ENCODE assay signal across 8 cellular contexts in the genomic region with DNA sequence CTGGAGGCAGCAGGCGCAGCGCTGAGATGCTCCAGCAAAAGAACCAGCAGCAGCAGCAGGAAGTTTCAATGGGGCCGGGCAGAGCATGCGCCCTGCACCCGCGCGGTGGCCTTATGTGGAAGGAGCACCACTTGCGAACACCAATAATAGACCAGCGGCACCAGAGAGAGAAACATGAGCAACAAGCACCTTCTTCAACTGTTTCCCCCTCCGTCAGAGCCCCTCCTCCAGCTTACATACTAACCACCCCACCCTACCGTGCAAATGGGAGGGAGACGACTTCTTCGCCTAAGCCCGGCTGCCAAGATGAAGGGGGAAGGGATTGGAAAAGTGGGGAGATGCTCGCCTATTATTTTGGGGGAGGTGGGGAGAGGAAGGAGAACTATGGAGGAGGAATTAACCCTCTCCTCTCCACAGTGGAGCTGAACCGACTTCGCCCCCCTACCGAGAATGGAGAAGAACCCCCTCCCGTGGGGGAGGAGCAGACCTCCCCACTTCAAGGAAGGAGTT. TPM values are rescaled to one million over a fixed set of nuclear protein-coding genes. Genes with fewer than 3 reads are reported as not detected.
DNase-seq lines count a peak whose midpoint lies in the region; ATAC-seq, FAIRE-seq and TF ChIP-seq lines count a peak whose summit lies in the region.

No MANE protein-coding gene starts in this region.

- peak overlapping the region; percentile 80 to 97 for H3K4me3 ChIP-seq in kidney (ENCODE audit: low read length in 2 of 2)

- intact Hi-C loops in kidney (cut with DNase I) = no loop called here

- DNase-seq in AG09319 (ENCODE audit: extremely low read depth, low read depth) (peak; percentile 62), NCI-H446 (lab: John Stamatoyannopoulos, UW) (peak; percentile 68 to 80), cerebellar cortex (ENCODE audit: low spot score) (peak; percentile 94), kidney (peak; percentile 93)
- DNase-seq in stimulated activated CD4-positive, alpha-beta T cell treated with anti-CD3 and anti-CD28 coated beads, Interleukin-12 subunit alpha, Interleukin-12 subunit beta, amount 100 ng/mL, for 48 hours (ENCODE audit: low read depth in 2 of 3, low spot score in 1 of 3) = peak; percentile 73 to 76 (median 73)

- peak overlapping the region; percentile 8 to 64 for H3K9ac ChIP-seq in kidney (ENCODE audit: low read length in 2 of 2)

- ATAC-seq in GM19043 (IDR thresholded peaks at IDR 0.05; ENCODE audit: low read depth, unreplicated experiment) = peak; percentile 61
- peak; percentile 54 for ATAC-seq in HG03378 (IDR thresholded peaks at IDR 0.05; ENCODE audit: unreplicated experiment)
- peak; percentile 65 to 72 for ATAC-seq in activated CD4-positive, CD25-positive, alpha-beta regulatory T cell treated with anti-CD3 and anti-CD28 coated beads, Interleukin-2, amount 50 U/mL, for 24 hours

- no peak for FAIRE-seq in kidney (lab: Jason Lieb, UNC)

- H3K4me1 ChIP-seq in kidney (ENCODE audit: control insufficient read depth in 1 of 2, insufficient read depth in 1 of 2, low read depth in 1 of 2, low read length in 2 of 2) = peaks cover 3 to 9% of the 10 kb centered on the region in 2 donors

- peak overlapping the region; percentile 81 to 90 for H3K27ac ChIP-seq in kidney (ENCODE audit: low read depth in 2 of 2, low read length in 2 of 2)

- TF ChIP-seq CTCF in AG09319 (IDR thresholded peaks at IDR 0.05; ENCODE audit: low read depth, low read length) = no peak
- TF ChIP-seq CTCF in kidney (IDR thresholded peaks at IDR 0.05; ENCODE audit: borderline replicate concordance, extremely low read depth, insufficient read depth) = peak; percentile 9

- no peaks in the 10 kb centered on the region for H3K36me3 ChIP-seq in kidney (ENCODE audit: control insufficient read depth in 1 of 2, insufficient read depth in 2 of 2, low read length in 2 of 2)

- peaks cover 0 to 3% of the 10 kb centered on the region in 2 donors for H3K9me3 ChIP-seq in kidney (ENCODE audit: control insufficient read depth in 1 of 2, low read length in 2 of 2)

RNA-seq across cellular contexts. Expression of gene RSF1, which starts 1.1 kb away (rescaled TPM):
- 71.9 TPM for total RNA-seq in kidney
- polyA plus RNA-seq in kidney (ENCODE audit: insufficient read depth, low read depth, low replicate concordance) = 7.9 TPM

RNA-seq across cellular contexts. Expression of gene AAMDC, which starts 1.5 kb away (rescaled TPM):
- 35.8 TPM for total RNA-seq in kidney
- polyA plus RNA-seq in kidney (ENCODE audit: insufficient read depth, low read depth, low replicate concordance) = 70.8 TPM

Comparison
In these comparisons a context has a peak if more than half of its experiments do, and no peak if none do; other contexts are left out.
1. Peak in every context shown above with its lines: DNase-seq, ATAC-seq, H3K4me3 ChIP-seq and H3K27ac ChIP-seq.